22 cellular contexts compared by ENCODE assay signal in the genomic region with DNA sequence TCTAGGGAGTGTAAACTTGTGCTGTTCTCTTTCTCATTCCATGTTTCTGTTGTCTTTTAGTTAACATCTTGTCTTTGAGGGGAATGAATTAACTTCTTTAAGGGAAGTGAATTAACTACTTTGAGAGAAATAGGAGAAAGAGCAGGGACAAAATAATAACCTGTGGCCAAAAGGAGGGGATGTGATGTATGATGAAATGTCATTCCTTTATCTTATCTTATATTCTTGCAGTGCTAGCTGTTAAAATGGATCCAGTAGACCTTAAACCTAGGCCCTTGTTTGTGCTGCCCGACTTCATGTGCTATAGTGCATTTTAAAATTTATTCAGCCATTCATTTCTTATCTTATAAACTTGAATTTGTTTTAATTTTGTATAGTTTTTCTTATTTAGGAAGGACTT. TPM values are rescaled to one million over a fixed set of nuclear protein-coding genes. Genes with fewer than 3 reads are reported as not detected.
A peak's percentile ranks its signal among the peaks of the same experiment; 100 is the strongest.
DNase-seq lines count a peak whose midpoint lies in the region; ATAC-seq and TF ChIP-seq lines count a peak whose summit lies in the region.
"Had no signal": no experiment of that assay in that cellular context is flagged by ENCODE, and none has a peak within 500 bp of the region (broad histone marks: within the 10 kb centered on the region; RNA-seq: fewer than 3 reads in every experiment).

No MANE protein-coding gene starts in this region.

- H3K4me3 ChIP-seq in cardiac muscle cell (no peak overlapping the region), prostate gland (no peak overlapping the region)
- H3K4me3 ChIP-seq: A549; BLaER1 treated with 17β-estradiol and CSF1 and Interleukin-3, amounts not matched to agents 10 nM and 100 nM; GM23338; HAP-1 had no signal

- intact Hi-C loops in left ventricle myocardium superior (cut with micrococcal nuclease) (no loop called here), prostate gland (cut with DNase I) (no loop called here)
- intact Hi-C loops in activated T-helper 1 cell treated with anti-CD3 and anti-CD28 coated beads, Interleukin-12 subunit alpha, Interleukin-12 subunit beta, Interleukin-2, Interleukin-4 antibody, amounts not matched to agents 30 ng/mL and 10 ng/mL and 1 ng/mL, durations not matched to agents 14 hours and 24 hours and 36 hours (cut with micrococcal nuclease): no loop called here

- peaks cover 4% of the 10 kb centered on the region for H3K4me1 Mint-ChIP-seq in activated T-helper 1 cell treated with anti-CD3 and anti-CD28 coated beads, Interleukin-12 subunit alpha, Interleukin-12 subunit beta, Interleukin-2, Interleukin-4 antibody, amounts not matched to agents 30 ng/mL and 10 ng/mL and 1 ng/mL, durations not matched to agents 14 hours and 24 hours and 36 hours (ENCODE audit: low read depth)

- no peaks in the 10 kb centered on the region for H3K9me3 ChIP-seq in cardiac muscle cell (ENCODE audit: low read depth)
- no peaks in the 10 kb centered on the region for H3K9me3 ChIP-seq in prostate gland
- H3K9me3 ChIP-seq: A549, BE2C, HAP-1 had no signal

- H3K4me1 ChIP-seq in cardiac muscle cell (ENCODE audit: low read depth): peaks cover 14% of the 10 kb centered on the region
- H3K4me1 ChIP-seq in prostate gland (replicated peaks): no peaks in the 10 kb centered on the region

- TF ChIP-seq POLR2A in erythroblast (IDR thresholded peaks at IDR 0.05; ENCODE audit: low read length) (no peak), prostate gland (IDR thresholded peaks at IDR 0.05) (no peak)

- H3K27ac Mint-ChIP-seq in activated T-helper 1 cell treated with anti-CD3 and anti-CD28 coated beads, Interleukin-12 subunit alpha, Interleukin-12 subunit beta, Interleukin-2, Interleukin-4 antibody, amounts not matched to agents 30 ng/mL and 10 ng/mL and 1 ng/mL, durations not matched to agents 14 hours and 24 hours and 36 hours: no peak overlapping the region
- H3K27ac Mint-ChIP-seq: GM23338, HFFc6 had no signal

- no peaks in the 10 kb centered on the region for H3K27me3 Mint-ChIP-seq in activated T-helper 1 cell treated with anti-CD3 and anti-CD28 coated beads, Interleukin-12 subunit alpha, Interleukin-12 subunit beta, Interleukin-2, Interleukin-4 antibody, amounts not matched to agents 30 ng/mL and 10 ng/mL and 1 ng/mL, durations not matched to agents 14 hours and 24 hours and 36 hours (ENCODE audit: insufficient read depth)
- H3K27me3 Mint-ChIP-seq: CD4-positive, alpha-beta memory T cell had no signal

- H3K36me3 ChIP-seq in cardiac muscle cell (no peaks in the 10 kb centered on the region), prostate gland (no peaks in the 10 kb centered on the region)

- DNase-seq in cardiac muscle cell (ENCODE audit: low read depth in 1 of 2, low spot score in 1 of 2): no peak
- DNase-seq in left ventricle myocardium superior: no peak
- peak; percentile 72 for DNase-seq in OCI-M1 (lab: John Stamatoyannopoulos, UW)
- DNase-seq in erythroblast (lab: John Stamatoyannopoulos, UW): peak; percentile 66 to 72
- DNase-seq in activated T-helper 1 cell treated with anti-CD3 and anti-CD28 coated beads, Interleukin-12 subunit alpha, Interleukin-12 subunit beta, Interleukin-2, Interleukin-4 antibody, amounts not matched to agents 30 ng/mL and 10 ng/mL and 1 ng/mL, durations not matched to agents 14 hours and 24 hours and 36 hours (ENCODE audit: low spot score): no peak
- no peak for DNase-seq in prostate gland (ENCODE audit: low spot score)
- no peak for DNase-seq in cerebellar cortex (ENCODE audit: low spot score)
- DNase-seq: 8988T; ACHN; AML-193; BE2C; Calu3; CD4-positive, alpha-beta memory T cell; COR-L47; DMS53; DMS79 treated with DMSO at 0.1 percent for 48 hours; GF-D8; HFFc6 had no signal

- no peaks in the 10 kb centered on the region for H3K9me3 Mint-ChIP-seq in activated T-helper 1 cell treated with anti-CD3 and anti-CD28 coated beads, Interleukin-12 subunit alpha, Interleukin-12 subunit beta, Interleukin-2, Interleukin-4 antibody, amounts not matched to agents 30 ng/mL and 10 ng/mL and 1 ng/mL, durations not matched to agents 14 hours and 24 hours and 36 hours
- H3K9me3 Mint-ChIP-seq: GM23338, HFFc6 had no signal

- 70% methylated on average over 1 of the region's 1 CpG for WGBS in prostate gland

- no peak for ATAC-seq in left ventricle myocardium superior
- ATAC-seq: A549, GM23338 had no signal

- H3K27ac ChIP-seq in cardiac muscle cell: peak overlapping the region; percentile 10
- no peak overlapping the region for H3K27ac ChIP-seq in prostate gland
- H3K27ac ChIP-seq: A549; BLaER1 treated with 17β-estradiol and CSF1 and Interleukin-3, amounts not matched to agents 10 nM and 100 nM had no signal

- H3K36me3 Mint-ChIP-seq in activated T-helper 1 cell treated with anti-CD3 and anti-CD28 coated beads, Interleukin-12 subunit alpha, Interleukin-12 subunit beta, Interleukin-2, Interleukin-4 antibody, amounts not matched to agents 30 ng/mL and 10 ng/mL and 1 ng/mL, durations not matched to agents 14 hours and 24 hours and 36 hours (ENCODE audit: low read depth): peaks cover 9% of the 10 kb centered on the region

- no peak for TF ChIP-seq CTCF in cardiac muscle cell (IDR thresholded peaks at IDR 0.05; ENCODE audit: low read depth, low read length)
- no peak for TF ChIP-seq CTCF in prostate gland (IDR thresholded peaks at IDR 0.05)

- no peaks in the 10 kb centered on the region for H3K27me3 ChIP-seq in cardiac muscle cell
- H3K27me3 ChIP-seq in prostate gland (replicated peaks; ENCODE audit: insufficient read depth): no peaks in the 10 kb centered on the region
- H3K27me3 ChIP-seq: BE2C; BLaER1 treated with 17β-estradiol and CSF1 and Interleukin-3, amounts not matched to agents 10 nM and 100 nM had no signal

- no peak overlapping the region for H3K4me3 Mint-ChIP-seq in activated T-helper 1 cell treated with anti-CD3 and anti-CD28 coated beads, Interleukin-12 subunit alpha, Interleukin-12 subunit beta, Interleukin-2, Interleukin-4 antibody, amounts not matched to agents 30 ng/mL and 10 ng/mL and 1 ng/mL, durations not matched to agents 14 hours and 24 hours and 36 hours
- H3K4me3 Mint-ChIP-seq: CD4-positive, alpha-beta memory T cell; GM23338; HFFc6 had no signal

RNA-seq across cellular contexts. Expression of gene ABI2, which starts 18.4 kb away (rescaled TPM):
- 63.5 and 76.8 TPM in 2 replicates for total RNA-seq in cardiac muscle cell
- polyA plus RNA-seq in cardiac muscle cell: 49.8 and 77.3 TPM in 2 replicates
- total RNA-seq in left ventricle myocardium superior: 52.6 TPM
- 31.4 and 32.3 TPM in 2 replicates for total RNA-seq in activated T-helper 1 cell treated with anti-CD3 and anti-CD28 coated beads, Interleukin-12 subunit alpha, Interleukin-12 subunit beta, Interleukin-2, Interleukin-4 antibody, amounts not matched to agents 30 ng/mL and 10 ng/mL and 1 ng/mL, durations not matched to agents 14 hours and 24 hours and 36 hours
- 10 to 100 TPM; 50.0 to 64.8 TPM for total RNA-seq in prostate gland

Comparison
In these comparisons a context has a peak if more than half of its experiments do, and no peak if none do; other contexts are left out.
1. DNase-seq: peak in OCI-M1 (single experiment) and erythroblast (2 of 2); none in cardiac muscle cell (0 of 2), left ventricle myocardium superior (single experiment), activated T-helper 1 cell treated with anti-CD3 and anti-CD28 coated beads, Interleukin-12 subunit alpha, Interleukin-12 subunit beta, Interleukin-2, Interleukin-4 antibody, amounts not matched to agents 30 ng/mL and 10 ng/mL and 1 ng/mL, durations not matched to agents 14 hours and 24 hours and 36 hours (single experiment), prostate gland (single experiment) and cerebellar cortex (single experiment).